Comparison of ENCODE assay signal across 2 cellular contexts in the genomic region with DNA sequence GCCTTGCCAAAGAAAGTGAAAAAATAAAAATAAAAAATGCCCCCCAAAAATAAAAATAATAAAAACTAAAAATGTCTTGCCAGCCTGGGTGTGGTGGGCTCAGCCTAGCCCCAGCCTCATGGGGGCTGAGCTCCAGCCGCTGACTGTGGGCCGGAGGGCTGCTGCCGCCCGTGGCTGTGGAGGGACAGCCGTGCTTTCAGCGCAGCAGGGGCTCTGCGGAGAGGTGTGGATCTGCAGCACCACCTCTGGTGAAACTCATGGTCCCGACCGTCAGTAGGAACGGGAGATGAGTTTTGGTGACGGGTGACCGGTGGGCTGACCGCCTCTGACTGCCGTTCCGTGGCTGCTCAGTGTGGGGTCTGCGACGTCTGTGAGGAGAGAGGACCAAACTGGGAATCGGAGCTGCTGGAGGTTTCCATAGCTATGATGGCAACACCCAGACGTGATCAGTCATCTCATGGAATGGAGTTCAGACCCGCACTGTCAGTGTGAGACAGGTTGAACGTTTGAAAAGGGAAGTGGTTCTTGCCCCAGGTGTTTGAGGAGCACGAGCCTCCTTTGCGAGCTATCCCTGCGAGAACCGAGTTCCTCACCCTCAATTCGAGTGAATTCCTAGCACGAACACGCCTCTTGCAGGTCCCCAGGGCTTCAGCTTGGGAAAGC.
A peak's percentile ranks its signal among the peaks of the same experiment; 100 is the strongest.
TF ChIP-seq lines count a peak whose summit lies in the region.

No MANE protein-coding gene starts in this region.

TF ChIP-seq in WTC11, 78 proteins besides CTCF, POLR2A, EP300 and RAD21:
- TF ChIP-seq GABPB1 (CRISPR knock-in tag; IDR thresholded peaks at IDR 0.05) (no peak), ZNF396 (CRISPR knock-in tag; IDR thresholded peaks at IDR 0.05; ENCODE audit: borderline replicate concordance) (no peak), E2F4 (CRISPR knock-in tag; IDR thresholded peaks at IDR 0.05; ENCODE audit: borderline replicate concordance, low read depth) (no peak), SP1 (CRISPR knock-in tag; conservative IDR thresholded peaks at IDR 0.05) (no peak), ZNF263 (CRISPR knock-in tag; IDR thresholded peaks at IDR 0.05; ENCODE audit: low read depth) (no peak), RELA (CRISPR knock-in tag; IDR thresholded peaks at IDR 0.05; ENCODE audit: borderline replicate concordance) (no peak), IRF2 (CRISPR knock-in tag; IDR thresholded peaks at IDR 0.05; ENCODE audit: borderline replicate concordance, low read depth) (no peak)
- TF ChIP-seq, protein P1, sequence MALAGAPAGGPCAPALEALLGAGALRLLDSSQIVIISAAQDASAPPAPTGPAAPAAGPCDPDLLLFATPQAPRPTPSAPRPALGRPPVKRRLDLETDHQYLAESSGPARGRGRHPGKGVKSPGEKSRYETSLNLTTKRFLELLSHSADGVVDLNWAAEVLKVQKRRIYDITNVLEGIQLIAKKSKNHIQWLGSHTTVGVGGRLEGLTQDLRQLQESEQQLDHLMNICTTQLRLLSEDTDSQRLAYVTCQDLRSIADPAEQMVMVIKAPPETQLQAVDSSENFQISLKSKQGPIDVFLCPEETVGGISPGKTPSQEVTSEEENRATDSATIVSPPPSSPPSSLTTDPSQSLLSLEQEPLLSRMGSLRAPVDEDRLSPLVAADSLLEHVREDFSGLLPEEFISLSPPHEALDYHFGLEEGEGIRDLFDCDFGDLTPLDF (CRISPR knock-in tag; IDR thresholded peaks at IDR 0.05), result no peak
- TF ChIP-seq, protein P2, sequence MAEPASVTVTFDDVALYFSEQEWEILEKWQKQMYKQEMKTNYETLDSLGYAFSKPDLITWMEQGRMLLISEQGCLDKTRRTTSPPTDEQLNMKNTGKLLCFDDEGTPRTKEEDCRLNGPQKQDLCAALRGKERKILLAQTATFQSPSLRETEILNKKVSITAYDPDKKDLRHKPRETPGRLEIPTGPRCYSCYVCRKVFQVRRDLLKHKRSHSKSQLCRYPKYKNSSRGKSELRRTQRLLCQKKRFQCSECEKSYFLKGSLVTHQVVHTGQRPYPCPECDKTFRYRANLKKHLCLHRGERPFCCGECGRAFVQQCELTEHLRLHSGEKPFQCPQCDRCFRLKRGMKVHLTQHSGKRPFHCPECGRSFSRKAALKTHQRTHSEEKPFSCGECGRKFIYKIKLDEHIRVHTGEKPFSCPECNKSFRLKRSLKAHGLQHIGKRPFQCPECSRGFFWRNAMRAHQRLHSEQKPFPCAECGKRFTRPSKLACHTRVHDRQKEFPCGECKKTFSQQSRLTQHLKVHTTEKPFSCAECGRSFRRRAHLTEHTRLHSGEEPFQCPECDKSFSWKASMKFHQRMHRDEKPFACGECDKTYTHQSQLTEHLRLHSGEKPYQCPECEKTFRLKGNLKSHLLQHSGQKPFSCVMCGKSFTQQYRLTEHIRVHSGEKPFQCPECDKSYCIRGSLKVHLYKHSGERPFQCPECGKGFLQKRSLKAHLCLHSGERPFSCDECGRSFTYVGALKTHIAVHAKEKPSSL (CRISPR knock-in tag; conservative IDR thresholded peaks at IDR 0.05), result no peak
- TF ChIP-seq, protein P3, sequence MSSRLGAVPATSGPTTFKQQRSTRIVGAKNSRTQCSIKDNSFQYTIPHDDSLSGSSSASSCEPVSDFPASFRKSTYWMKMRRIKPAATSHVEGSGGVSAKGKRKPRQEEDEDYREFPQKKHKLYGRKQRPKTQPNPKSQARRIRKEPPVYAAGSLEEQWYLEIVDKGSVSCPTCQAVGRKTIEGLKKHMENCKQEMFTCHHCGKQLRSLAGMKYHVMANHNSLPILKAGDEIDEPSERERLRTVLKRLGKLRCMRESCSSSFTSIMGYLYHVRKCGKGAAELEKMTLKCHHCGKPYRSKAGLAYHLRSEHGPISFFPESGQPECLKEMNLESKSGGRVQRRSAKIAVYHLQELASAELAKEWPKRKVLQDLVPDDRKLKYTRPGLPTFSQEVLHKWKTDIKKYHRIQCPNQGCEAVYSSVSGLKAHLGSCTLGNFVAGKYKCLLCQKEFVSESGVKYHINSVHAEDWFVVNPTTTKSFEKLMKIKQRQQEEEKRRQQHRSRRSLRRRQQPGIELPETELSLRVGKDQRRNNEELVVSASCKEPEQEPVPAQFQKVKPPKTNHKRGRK (CRISPR knock-in tag; IDR thresholded peaks at IDR 0.05; ENCODE audit: borderline replicate concordance), result no peak

TF ChIP-seq in endothelial cell of umbilical vein, 7 proteins besides CTCF, POLR2A, EP300 and RAD21:
- TF ChIP-seq MYC (IDR thresholded peaks at IDR 0.05; ENCODE audit: low read depth, low read length) (no peak), POLR2AphosphoS5 (IDR thresholded peaks at IDR 0.05; ENCODE audit: insufficient read depth, low read depth, low read length) (peak; percentile 22)
